Comparison of ENCODE assay signal across 1 cellular context in the genomic region with DNA sequence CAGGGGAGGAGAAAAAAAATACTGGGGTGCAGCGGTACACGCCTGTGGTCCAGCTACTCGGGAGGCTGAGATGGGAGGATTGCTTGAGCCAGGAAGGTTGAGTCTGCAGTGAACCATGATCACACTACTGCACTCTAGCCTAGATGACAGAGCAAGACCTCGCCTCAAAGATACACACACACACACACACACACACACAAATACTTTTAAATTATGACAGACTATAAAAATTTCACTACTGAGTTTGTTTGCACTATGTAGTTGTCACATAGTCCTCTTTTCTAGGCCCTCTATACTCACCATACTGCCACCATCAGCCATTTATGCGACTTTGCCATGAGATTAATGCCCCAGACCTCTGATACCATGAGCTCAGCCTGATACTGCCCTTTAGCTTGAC.
TF ChIP-seq lines count a peak whose summit lies in the region.

No MANE protein-coding gene starts in this region.

TF ChIP-seq in IMR-90, 13 proteins besides CTCF, POLR2A, EP300 and RAD21:
- TF ChIP-seq BHLHE40 (IDR thresholded peaks at IDR 0.05; ENCODE audit: low read depth, low read length) (no peak), SMC3 (IDR thresholded peaks at IDR 0.05; ENCODE audit: low read depth, low read length) (no peak), RFX5 (IDR thresholded peaks at IDR 0.05; ENCODE audit: low read depth, low read length) (no peak), CHD1 (IDR thresholded peaks at IDR 0.05; ENCODE audit: low read depth, low read length) (no peak), RCOR1 (IDR thresholded peaks at IDR 0.05; ENCODE audit: insufficient replicate concordance, low read length) (no peak), FOS (IDR thresholded peaks at IDR 0.05; ENCODE audit: low read depth, low read length) (no peak), MAFK (IDR thresholded peaks at IDR 0.05; ENCODE audit: low read depth, low read length) (no peak), NFE2L2 (IDR thresholded peaks at IDR 0.05; ENCODE audit: low read depth, low read length) (no peak), CEBPB (IDR thresholded peaks at IDR 0.05; ENCODE audit: low read depth, low read length) (no peak), MXI1 (IDR thresholded peaks at IDR 0.05; ENCODE audit: borderline replicate concordance, low read depth, low read length) (no peak), MAZ (IDR thresholded peaks at IDR 0.05; ENCODE audit: borderline replicate concordance, low read depth, low read length) (no peak)
- TF ChIP-seq, protein P1, sequence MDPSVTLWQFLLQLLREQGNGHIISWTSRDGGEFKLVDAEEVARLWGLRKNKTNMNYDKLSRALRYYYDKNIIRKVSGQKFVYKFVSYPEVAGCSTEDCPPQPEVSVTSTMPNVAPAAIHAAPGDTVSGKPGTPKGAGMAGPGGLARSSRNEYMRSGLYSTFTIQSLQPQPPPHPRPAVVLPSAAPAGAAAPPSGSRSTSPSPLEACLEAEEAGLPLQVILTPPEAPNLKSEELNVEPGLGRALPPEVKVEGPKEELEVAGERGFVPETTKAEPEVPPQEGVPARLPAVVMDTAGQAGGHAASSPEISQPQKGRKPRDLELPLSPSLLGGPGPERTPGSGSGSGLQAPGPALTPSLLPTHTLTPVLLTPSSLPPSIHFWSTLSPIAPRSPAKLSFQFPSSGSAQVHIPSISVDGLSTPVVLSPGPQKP (IDR thresholded peaks at IDR 0.05; ENCODE audit: borderline replicate concordance, low read depth, low read length), result no peak
- TF ChIP-seq, protein P2, sequence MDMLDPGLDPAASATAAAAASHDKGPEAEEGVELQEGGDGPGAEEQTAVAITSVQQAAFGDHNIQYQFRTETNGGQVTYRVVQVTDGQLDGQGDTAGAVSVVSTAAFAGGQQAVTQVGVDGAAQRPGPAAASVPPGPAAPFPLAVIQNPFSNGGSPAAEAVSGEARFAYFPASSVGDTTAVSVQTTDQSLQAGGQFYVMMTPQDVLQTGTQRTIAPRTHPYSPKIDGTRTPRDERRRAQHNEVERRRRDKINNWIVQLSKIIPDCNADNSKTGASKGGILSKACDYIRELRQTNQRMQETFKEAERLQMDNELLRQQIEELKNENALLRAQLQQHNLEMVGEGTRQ (IDR thresholded peaks at IDR 0.05; ENCODE audit: low read depth, low read length), result no peak
TF ChIP-seq in IMR-90: peak in this region for 0.
